ENCODE assay signal across 17 cellular contexts in genomic region chr21:15761508-15762100, GRCh38. TPM values are rescaled to one million over a fixed set of nuclear protein-coding genes. Genes with fewer than 3 reads are reported as not detected.
DNase-seq lines count a peak whose midpoint lies in the region; ATAC-seq and TF ChIP-seq lines count a peak whose summit lies in the region.
"Had no signal": no experiment of that assay in that cellular context is flagged by ENCODE, and none has a peak within 500 bp of the region (broad histone marks: within the 10 kb centered on the region; RNA-seq: fewer than 3 reads in every experiment).

No MANE protein-coding gene starts in this region.

- no peak for TF ChIP-seq CTCF in Calu3 (IDR thresholded peaks at IDR 0.05; ENCODE audit: unreplicated experiment)
- no peak for TF ChIP-seq CTCF in hepatocyte (IDR thresholded peaks at IDR 0.05; ENCODE audit: poor library complexity)

- H3K9me2 ChIP-seq in hepatocyte (replicated peaks; ENCODE audit: insufficient read depth), result no peaks in the 10 kb centered on the region

- H2AFZ ChIP-seq in hepatocyte, result no peak overlapping the region
- H2AFZ ChIP-seq: neural progenitor cell had no signal

- H3K36me3 ChIP-seq in hepatocyte (replicated peaks; ENCODE audit: insufficient read depth, low read depth), result no peaks in the 10 kb centered on the region
- no peaks in the 10 kb centered on the region for H3K36me3 ChIP-seq in naive thymus-derived CD4-positive, alpha-beta T cell (ENCODE audit: control insufficient read depth in 2 of 3, insufficient read depth in 3 of 3, low read length in 3 of 3)
- H3K36me3 ChIP-seq: breast epithelium, neural progenitor cell had no signal

- WGBS in hepatocyte (ENCODE audit: low lambda C conversion rate, missing lambda C conversion rate), result 68% methylated on average over 7 of the region's 7 CpGs

- no TSS peak for BruUV-seq in Calu3 (replicated peaks; lab: Mats Ljungman, UMichigan)

- peaks cover 3% of the 10 kb centered on the region for H3K4me1 ChIP-seq in hepatocyte (ENCODE audit: insufficient read depth)
- peaks cover 3 to 14% of the 10 kb centered on the region in 2 donors for H3K4me1 ChIP-seq in naive thymus-derived CD4-positive, alpha-beta T cell (ENCODE audit: control insufficient read depth in 2 of 2, insufficient read depth in 2 of 2, low read length in 2 of 2)
- H3K4me1 ChIP-seq: breast epithelium, testis had no signal

- CTCF ChIA-PET in Calu3 (lab: Charles Lee), result interaction anchor here (1.2 kb wide), 1 partner anchor 12 kb away, joined by 3 read pairs; no protein-coding TSS in a partner anchor
- CTCF ChIA-PET in naive thymus-derived CD4-positive, alpha-beta T cell (lab: Charles Lee), result no interaction called here

- no peak overlapping the region for H3K27ac ChIP-seq in hepatocyte
- H3K27ac ChIP-seq in naive thymus-derived CD4-positive, alpha-beta T cell (ENCODE audit: low read depth, low read length), result no peak overlapping the region
- H3K27ac ChIP-seq: breast epithelium, neural progenitor cell, testis had no signal

- peak overlapping the region; percentile 33 for H3K27ac Mint-ChIP-seq in Calu3 (ENCODE audit: unreplicated experiment)
- peak overlapping the region in 4 of 9 donors; percentile 3 to 49 (median 30) for H3K27ac Mint-ChIP-seq in naive thymus-derived CD4-positive, alpha-beta T cell
- H3K27ac Mint-ChIP-seq: activated CD8-positive, alpha-beta T cell treated with anti-CD3 and anti-CD28 coated beads for 36 hours; neural progenitor cell had no signal

- H3K27me3 ChIP-seq in hepatocyte, result no peaks in the 10 kb centered on the region
- no peaks in the 10 kb centered on the region for H3K27me3 ChIP-seq in naive thymus-derived CD4-positive, alpha-beta T cell (ENCODE audit: control insufficient read depth in 2 of 2, insufficient read depth in 2 of 2, low read length in 2 of 2)
- H3K27me3 ChIP-seq: breast epithelium, neural progenitor cell, testis had no signal

- ATAC-seq in naive thymus-derived CD4-positive, alpha-beta T cell, result no peak
- ATAC-seq in GM21717 (IDR thresholded peaks at IDR 0.05; ENCODE audit: unreplicated experiment), result no peak
- ATAC-seq: activated CD4-positive, CD25-positive, alpha-beta regulatory T cell treated with anti-CD3 and anti-CD28 coated beads, Interleukin-2, amount 50 U/mL, for 24 hours; activated CD8-positive, alpha-beta T cell treated with anti-CD3 and anti-CD28 coated beads for 36 hours; left cardiac atrium had no signal

- H4K20me1 ChIP-seq in hepatocyte (ENCODE audit: insufficient read depth, poor library complexity, severe bottlenecking), result peaks cover 18% of the 10 kb centered on the region

- no peaks in the 10 kb centered on the region for H3K9me3 ChIP-seq in hepatocyte (ENCODE audit: low read depth)
- no peaks in the 10 kb centered on the region for H3K9me3 ChIP-seq in naive thymus-derived CD4-positive, alpha-beta T cell (ENCODE audit: control insufficient read depth in 2 of 3, low read length in 3 of 3)
- H3K9me3 ChIP-seq: breast epithelium, testis had no signal

- H3K4me3 Mint-ChIP-seq in Calu3 (ENCODE audit: low read depth, unreplicated experiment), result peak overlapping the region; percentile 29
- peak overlapping the region in 7 of 10 donors; percentile 2 to 69 (median 30) for H3K4me3 Mint-ChIP-seq in naive thymus-derived CD4-positive, alpha-beta T cell
- H3K4me3 Mint-ChIP-seq: activated CD8-positive, alpha-beta T cell treated with anti-CD3 and anti-CD28 coated beads for 36 hours; CD4-positive, alpha-beta T cell; neural progenitor cell had no signal

- H3K4me2 ChIP-seq in hepatocyte, result peak overlapping the region; percentile 13
- H3K4me2 ChIP-seq: neural progenitor cell had no signal

- H3K4me1 Mint-ChIP-seq in Calu3 (ENCODE audit: low read depth, unreplicated experiment), result peaks cover 27% of the 10 kb centered on the region
- peaks cover 25 to 92% (median 79%) of the 10 kb centered on the region in 7 donors for H3K4me1 Mint-ChIP-seq in naive thymus-derived CD4-positive, alpha-beta T cell
- H3K4me1 Mint-ChIP-seq: neural progenitor cell had no signal

- intact Hi-C loops in Calu3 (cut with micrococcal nuclease; ENCODE audit: unreplicated experiment), result no loop called here
- intact Hi-C loops in naive thymus-derived CD4-positive, alpha-beta T cell (cut with micrococcal nuclease), result loop anchor here in 1 of 2 donors (2.0 kb wide), 1 partner anchor 17 kb away; no protein-coding TSS in a partner anchor

- peaks cover 5% of the 10 kb centered on the region for H3K9me3 Mint-ChIP-seq in Calu3 (ENCODE audit: low read depth, unreplicated experiment)
- peaks cover 0 to 25% (median 9%) of the 10 kb centered on the region in 11 donors for H3K9me3 Mint-ChIP-seq in naive thymus-derived CD4-positive, alpha-beta T cell

- DNase-seq in Calu3, result peak; percentile 49
- peak; percentile 27 for DNase-seq in LHCN-M2 (ENCODE audit: low read depth)
- DNase-seq in hepatocyte (ENCODE audit: low spot score), result peak; percentile 32
- DNase-seq in naive thymus-derived CD4-positive, alpha-beta T cell, result no peak
- DNase-seq in stimulated activated CD4-positive, alpha-beta T cell treated with anti-CD3 and anti-CD28 coated beads, Interleukin-4, amount 100 ng/mL, for 1 hour, result no peak
- DNase-seq in NCI-H2196 (lab: John Stamatoyannopoulos, UW; ENCODE audit: unreplicated experiment), result no peak
- no peak for DNase-seq in RKO (ENCODE audit: low spot score)
- DNase-seq: activated CD8-positive, alpha-beta T cell treated with anti-CD3 and anti-CD28 coated beads for 36 hours; CD4-positive, alpha-beta T cell; H7; left cardiac atrium; midbrain; testis had no signal

- peaks cover 99% of the 10 kb centered on the region for H3K79me2 ChIP-seq in hepatocyte

- H3K27me3 Mint-ChIP-seq in Calu3 (ENCODE audit: unreplicated experiment), result no peaks in the 10 kb centered on the region
- no peaks in the 10 kb centered on the region for H3K27me3 Mint-ChIP-seq in naive thymus-derived CD4-positive, alpha-beta T cell
- H3K27me3 Mint-ChIP-seq: activated CD8-positive, alpha-beta T cell treated with anti-CD3 and anti-CD28 coated beads for 36 hours; CD4-positive, alpha-beta T cell had no signal

- POLR2A ChIA-PET in naive thymus-derived CD4-positive, alpha-beta T cell (lab: Charles Lee), result interaction anchor here (0.8 kb wide), 1 partner anchor 1391 kb away, joined by 3 read pairs; no protein-coding TSS in a partner anchor

- H3K36me3 Mint-ChIP-seq in Calu3 (ENCODE audit: insufficient read depth, unreplicated experiment), result peaks cover 4% of the 10 kb centered on the region
- H3K36me3 Mint-ChIP-seq in naive thymus-derived CD4-positive, alpha-beta T cell, result peaks cover 19 to 62% (median 40%) of the 10 kb centered on the region in 5 donors

- H3K4me3 ChIP-seq in hepatocyte, result no peak overlapping the region
- no peak overlapping the region for H3K4me3 ChIP-seq in naive thymus-derived CD4-positive, alpha-beta T cell (ENCODE audit: low read length)
- H3K4me3 ChIP-seq: breast epithelium, neural progenitor cell, testis had no signal

RNA-seq across cellular contexts. Expression of gene USP25, which starts 31.8 kb away (rescaled TPM):
- 21.8 and 22.1 TPM in 2 replicates for total RNA-seq in Calu3 (2022)
- total RNA-seq in LHCN-M2 (2014; rRNA removed), result 25.4 and 27.6 TPM in 2 replicates
- 9.4 TPM for polyA plus RNA-seq in LHCN-M2 (2012)
- total RNA-seq in hepatocyte, result 49.8 and 59.5 TPM in 2 replicates
- polyA plus RNA-seq in hepatocyte, result 18.7 and 22.2 TPM in 2 replicates
- 10 to 100 TPM; 51.0 to 67.4 (median 56.5) TPM for total RNA-seq in naive thymus-derived CD4-positive, alpha-beta T cell
- polyA plus RNA-seq in naive thymus-derived CD4-positive, alpha-beta T cell, result 10 to 100 TPM in 1 of 2 donors, 1 to 10 TPM in 1; 9.6 to 21.0 TPM

Comparison
In these comparisons a context has a peak if more than half of its experiments do, and no peak if none do; other contexts are left out.
1. DNase-seq: peak in Calu3 (single experiment), LHCN-M2 (single experiment) and hepatocyte (single experiment); none in naive thymus-derived CD4-positive, alpha-beta T cell (0 of 9), stimulated activated CD4-positive, alpha-beta T cell treated with anti-CD3 and anti-CD28 coated beads, Interleukin-4, amount 100 ng/mL, for 1 hour (single experiment), NCI-H2196 (single experiment) and RKO (single experiment).